In genomic region chr2:12303181-12304030, GRCh38 we compare ENCODE assay signal across 8 cellular contexts.
DNase-seq lines count a peak whose midpoint lies in the region; ATAC-seq and TF ChIP-seq lines count a peak whose summit lies in the region.

No MANE protein-coding gene starts in this region.

- no peak overlapping the region for H3K4me3 ChIP-seq in mucosa of descending colon
- no peak overlapping the region for H3K4me3 ChIP-seq in mammary epithelial cell (replicated peaks in 1 of 3; ENCODE audit: insufficient read depth in 1 of 3, low read depth in 2 of 3, low read length in 3 of 3)

- peaks cover 4% of the 10 kb centered on the region for H3K9me3 Mint-ChIP-seq in activated naive CD4-positive, alpha-beta T cell treated with anti-CD3 and anti-CD28 coated beads, Interleukin-2, amount 10 ng/mL, durations not matched to agents 7 days and 5 days

- H3K4me2 ChIP-seq in mammary epithelial cell (ENCODE audit: insufficient read depth, low read depth, low read length), result no peak overlapping the region

- peak overlapping the region; percentile 31 for H3K27ac Mint-ChIP-seq in activated naive CD4-positive, alpha-beta T cell treated with anti-CD3 and anti-CD28 coated beads, Interleukin-2, amount 10 ng/mL, durations not matched to agents 7 days and 5 days

- H3K36me3 Mint-ChIP-seq in activated naive CD4-positive, alpha-beta T cell treated with anti-CD3 and anti-CD28 coated beads, Interleukin-2, amount 10 ng/mL, durations not matched to agents 7 days and 5 days, result peaks cover 11% of the 10 kb centered on the region

- H3K4me1 ChIP-seq in mucosa of descending colon (ENCODE audit: low read depth) (peaks cover 10% of the 10 kb centered on the region), mammary epithelial cell (ENCODE audit: insufficient read depth, low read length) (peaks cover 12% of the 10 kb centered on the region)

- BruUV-seq in mammary epithelial cell (replicated peaks; lab: Mats Ljungman, UMichigan), result no TSS peak

- H3K4me1 Mint-ChIP-seq in activated naive CD4-positive, alpha-beta T cell treated with anti-CD3 and anti-CD28 coated beads, Interleukin-2, amount 10 ng/mL, durations not matched to agents 7 days and 5 days, result peaks cover 34% of the 10 kb centered on the region

- TF ChIP-seq CTCF in mucosa of descending colon (IDR thresholded peaks at IDR 0.05) (no peak), mammary epithelial cell (conservative IDR thresholded peaks at IDR 0.05 in 1 of 2, IDR thresholded peaks at IDR 0.05 in 1 of 2; ENCODE audit: extremely low read depth in 1 of 2, insufficient read depth in 1 of 2, low read depth in 1 of 2, low read length in 2 of 2) (no peak)

- H4K20me1 ChIP-seq in mammary epithelial cell (ENCODE audit: insufficient read depth, low read length), result no peaks in the 10 kb centered on the region

- peaks cover 3% of the 10 kb centered on the region for H3K27me3 Mint-ChIP-seq in activated naive CD4-positive, alpha-beta T cell treated with anti-CD3 and anti-CD28 coated beads, Interleukin-2, amount 10 ng/mL, durations not matched to agents 7 days and 5 days

- 83% methylated on average over 4 of the region's 7 CpGs for WGBS in mammary epithelial cell (ENCODE audit: low coverage, missing lambda C conversion rate)

- no peaks in the 10 kb centered on the region for H3K27me3 ChIP-seq in mammary epithelial cell (ENCODE audit: insufficient read depth, low read length)

- dilution Hi-C loops in mammary epithelial cell (cut with HindIII; ENCODE audit: low sequenced_read_pairs), result loop anchor here (5.0 kb wide), 1 partner anchor 709 kb away; no protein-coding TSS in a partner anchor

- peak; percentile 21 for ATAC-seq in mucosa of descending colon
- no peak for ATAC-seq in GM19463 (IDR thresholded peaks at IDR 0.05; ENCODE audit: unreplicated experiment)

- intact Hi-C loops in mucosa of descending colon (cut with DNase I, micrococcal nuclease), result no loop called here
- intact Hi-C loops in mammary epithelial cell (cut with micrococcal nuclease), result no loop called here

- DNase-seq in DMS79 (lab: John Stamatoyannopoulos, UW) (peak; percentile 70), LHCN-M2 (ENCODE audit: low read depth) (peak; percentile 97), mucosa of descending colon (no peak), mammary epithelial cell (no peak), islet precursor cell (no peak), SHP77 treated with DMSO at 0.1 percent for 48 hours (lab: John Stamatoyannopoulos, UW) (no peak)
- DNase-seq in activated naive CD4-positive, alpha-beta T cell treated with anti-CD3 and anti-CD28 coated beads, Interleukin-2, amount 10 ng/mL, durations not matched to agents 7 days and 5 days, result peak; percentile 53

- H3K36me3 ChIP-seq in mucosa of descending colon (ENCODE audit: low read depth), result no peaks in the 10 kb centered on the region
- no peaks in the 10 kb centered on the region for H3K36me3 ChIP-seq in mammary epithelial cell (ENCODE audit: insufficient read depth, low read length)

- no peak overlapping the region for H3K4me3 Mint-ChIP-seq in activated naive CD4-positive, alpha-beta T cell treated with anti-CD3 and anti-CD28 coated beads, Interleukin-2, amount 10 ng/mL, durations not matched to agents 7 days and 5 days

- no peaks in the 10 kb centered on the region for H3K79me2 ChIP-seq in mammary epithelial cell (ENCODE audit: insufficient read depth, low read length)

- H3K9me3 ChIP-seq in mucosa of descending colon (no peaks in the 10 kb centered on the region), mammary epithelial cell (replicated peaks; ENCODE audit: insufficient read depth, low read length) (no peaks in the 10 kb centered on the region)

- no peak overlapping the region for H3K9ac ChIP-seq in mammary epithelial cell (ENCODE audit: insufficient read depth, low read length)

- in situ Hi-C loops in mammary epithelial cell (cut with MboI; ENCODE audit: low sequenced_read_pairs in 2 of 2), result loop anchor here in 1 of 2 donors (25.0 kb wide), 1 partner anchor 409 kb away; the partner anchor contains the start of gene TRIB2

- H2AFZ ChIP-seq in mammary epithelial cell (ENCODE audit: low read depth, low read length), result no peak overlapping the region

- CTCF ChIA-PET in activated naive CD4-positive, alpha-beta T cell treated with anti-CD3 and anti-CD28 coated beads, Interleukin-2, amount 10 ng/mL, durations not matched to agents 7 days and 5 days (lab: Charles Lee), result no interaction called here
- CTCF ChIA-PET in mammary epithelial cell (lab: Charles Lee; ENCODE audit: low non-redundant PET), result no interaction called here

- H3K27ac ChIP-seq in mammary epithelial cell (ENCODE audit: insufficient read depth, low read depth, low read length), result no peak overlapping the region

Comparison
In these comparisons a context has a peak if more than half of its experiments do, and no peak if none do; other contexts are left out.
1. DNase-seq: peak in DMS79 (single experiment), LHCN-M2 (single experiment) and activated naive CD4-positive, alpha-beta T cell treated with anti-CD3 and anti-CD28 coated beads, Interleukin-2, amount 10 ng/mL, durations not matched to agents 7 days and 5 days (single experiment); none in mucosa of descending colon (0 of 3), mammary epithelial cell (single experiment), islet precursor cell (single experiment) and SHP77 treated with DMSO at 0.1 percent for 48 hours (single experiment).